In the genomic region with DNA sequence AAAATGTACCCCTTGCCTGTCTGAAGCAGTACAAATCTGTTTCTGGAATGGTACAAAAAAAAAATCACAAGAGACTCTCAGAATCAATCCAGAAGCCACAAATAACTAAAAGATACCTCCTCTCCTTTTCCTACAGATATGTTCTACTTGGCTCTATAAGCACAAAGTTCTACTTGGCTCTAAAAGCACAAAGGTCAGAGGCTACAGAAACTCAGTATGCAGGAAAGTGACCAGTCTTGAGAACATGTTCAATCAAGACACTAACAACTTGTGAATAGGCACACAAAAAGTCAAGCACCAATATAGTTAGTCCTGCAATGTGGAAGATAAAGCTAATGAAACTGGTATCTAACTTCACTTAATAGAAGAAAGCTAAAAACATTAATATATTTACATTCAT, we compare ENCODE assay signal across 3 cellular contexts.
TF ChIP-seq lines count a peak whose summit lies in the region.

No MANE protein-coding gene starts in this region.

TF ChIP-seq in SK-N-SH, 30 proteins besides CTCF, POLR2A, EP300 and RAD21:
- TF ChIP-seq FOXJ3 (CRISPR knock-in tag; IDR thresholded peaks at IDR 0.05) (no peak), GABPA (IDR thresholded peaks at IDR 0.05; ENCODE audit: low read depth) (no peak), SMC3 (IDR thresholded peaks at IDR 0.05; ENCODE audit: low read depth, low read length) (no peak), ELF1 (IDR thresholded peaks at IDR 0.05) (no peak), GATA2 (CRISPR knock-in tag; IDR thresholded peaks at IDR 0.05) (no peak)
- TF ChIP-seq, protein P1, sequence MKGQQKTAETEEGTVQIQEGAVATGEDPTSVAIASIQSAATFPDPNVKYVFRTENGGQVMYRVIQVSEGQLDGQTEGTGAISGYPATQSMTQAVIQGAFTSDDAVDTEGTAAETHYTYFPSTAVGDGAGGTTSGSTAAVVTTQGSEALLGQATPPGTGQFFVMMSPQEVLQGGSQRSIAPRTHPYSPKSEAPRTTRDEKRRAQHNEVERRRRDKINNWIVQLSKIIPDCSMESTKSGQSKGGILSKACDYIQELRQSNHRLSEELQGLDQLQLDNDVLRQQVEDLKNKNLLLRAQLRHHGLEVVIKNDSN (IDR thresholded peaks at IDR 0.05; ENCODE audit: borderline replicate concordance, low read depth): no peak
- TF ChIP-seq, protein P2, sequence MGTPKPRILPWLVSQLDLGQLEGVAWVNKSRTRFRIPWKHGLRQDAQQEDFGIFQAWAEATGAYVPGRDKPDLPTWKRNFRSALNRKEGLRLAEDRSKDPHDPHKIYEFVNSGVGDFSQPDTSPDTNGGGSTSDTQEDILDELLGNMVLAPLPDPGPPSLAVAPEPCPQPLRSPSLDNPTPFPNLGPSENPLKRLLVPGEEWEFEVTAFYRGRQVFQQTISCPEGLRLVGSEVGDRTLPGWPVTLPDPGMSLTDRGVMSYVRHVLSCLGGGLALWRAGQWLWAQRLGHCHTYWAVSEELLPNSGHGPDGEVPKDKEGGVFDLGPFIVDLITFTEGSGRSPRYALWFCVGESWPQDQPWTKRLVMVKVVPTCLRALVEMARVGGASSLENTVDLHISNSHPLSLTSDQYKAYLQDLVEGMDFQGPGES (IDR thresholded peaks at IDR 0.05; ENCODE audit: low read depth, low read length): no peak
- TF ChIP-seq, protein P3, sequence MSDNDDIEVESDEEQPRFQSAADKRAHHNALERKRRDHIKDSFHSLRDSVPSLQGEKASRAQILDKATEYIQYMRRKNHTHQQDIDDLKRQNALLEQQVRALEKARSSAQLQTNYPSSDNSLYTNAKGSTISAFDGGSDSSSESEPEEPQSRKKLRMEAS (IDR thresholded peaks at IDR 0.05; ENCODE audit: low read depth): no peak
- TF ChIP-seq, protein P4, sequence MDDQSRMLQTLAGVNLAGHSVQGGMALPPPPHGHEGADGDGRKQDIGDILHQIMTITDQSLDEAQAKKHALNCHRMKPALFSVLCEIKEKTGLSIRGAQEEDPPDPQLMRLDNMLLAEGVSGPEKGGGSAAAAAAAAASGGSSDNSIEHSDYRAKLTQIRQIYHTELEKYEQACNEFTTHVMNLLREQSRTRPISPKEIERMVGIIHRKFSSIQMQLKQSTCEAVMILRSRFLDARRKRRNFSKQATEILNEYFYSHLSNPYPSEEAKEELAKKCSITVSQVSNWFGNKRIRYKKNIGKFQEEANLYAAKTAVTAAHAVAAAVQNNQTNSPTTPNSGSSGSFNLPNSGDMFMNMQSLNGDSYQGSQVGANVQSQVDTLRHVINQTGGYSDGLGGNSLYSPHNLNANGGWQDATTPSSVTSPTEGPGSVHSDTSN (IDR thresholded peaks at IDR 0.05): no peak
- TF ChIP-seq, protein P5, sequence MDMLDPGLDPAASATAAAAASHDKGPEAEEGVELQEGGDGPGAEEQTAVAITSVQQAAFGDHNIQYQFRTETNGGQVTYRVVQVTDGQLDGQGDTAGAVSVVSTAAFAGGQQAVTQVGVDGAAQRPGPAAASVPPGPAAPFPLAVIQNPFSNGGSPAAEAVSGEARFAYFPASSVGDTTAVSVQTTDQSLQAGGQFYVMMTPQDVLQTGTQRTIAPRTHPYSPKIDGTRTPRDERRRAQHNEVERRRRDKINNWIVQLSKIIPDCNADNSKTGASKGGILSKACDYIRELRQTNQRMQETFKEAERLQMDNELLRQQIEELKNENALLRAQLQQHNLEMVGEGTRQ (IDR thresholded peaks at IDR 0.05; ENCODE audit: borderline replicate concordance, low read depth, low read length): no peak

TF ChIP-seq in SK-N-SH treated with all-trans-retinoic acid at 6 μM for 48 hours, 23 proteins besides CTCF, POLR2A, EP300 and RAD21:
- TF ChIP-seq BACH2 (CRISPR knock-in tag; IDR thresholded peaks at IDR 0.05; ENCODE audit: borderline replicate concordance) (no peak), RARB (CRISPR knock-in tag; IDR thresholded peaks at IDR 0.05) (no peak), ZFP3 (CRISPR knock-in tag; IDR thresholded peaks at IDR 0.05) (no peak), GLIS3 (CRISPR knock-in tag; IDR thresholded peaks at IDR 0.05) (no peak), ZNF565 (CRISPR knock-in tag; conservative IDR thresholded peaks at IDR 0.05; ENCODE audit: low read depth) (no peak), ESRRG (CRISPR knock-in tag; IDR thresholded peaks at IDR 0.05) (no peak), ZC3H10 (CRISPR knock-in tag; IDR thresholded peaks at IDR 0.05) (no peak), ISL1 (CRISPR knock-in tag; IDR thresholded peaks at IDR 0.05) (no peak), ZFP30 (CRISPR knock-in tag; IDR thresholded peaks at IDR 0.05) (no peak), OSR1 (CRISPR knock-in tag; IDR thresholded peaks at IDR 0.05) (no peak)
- TF ChIP-seq, protein P6, sequence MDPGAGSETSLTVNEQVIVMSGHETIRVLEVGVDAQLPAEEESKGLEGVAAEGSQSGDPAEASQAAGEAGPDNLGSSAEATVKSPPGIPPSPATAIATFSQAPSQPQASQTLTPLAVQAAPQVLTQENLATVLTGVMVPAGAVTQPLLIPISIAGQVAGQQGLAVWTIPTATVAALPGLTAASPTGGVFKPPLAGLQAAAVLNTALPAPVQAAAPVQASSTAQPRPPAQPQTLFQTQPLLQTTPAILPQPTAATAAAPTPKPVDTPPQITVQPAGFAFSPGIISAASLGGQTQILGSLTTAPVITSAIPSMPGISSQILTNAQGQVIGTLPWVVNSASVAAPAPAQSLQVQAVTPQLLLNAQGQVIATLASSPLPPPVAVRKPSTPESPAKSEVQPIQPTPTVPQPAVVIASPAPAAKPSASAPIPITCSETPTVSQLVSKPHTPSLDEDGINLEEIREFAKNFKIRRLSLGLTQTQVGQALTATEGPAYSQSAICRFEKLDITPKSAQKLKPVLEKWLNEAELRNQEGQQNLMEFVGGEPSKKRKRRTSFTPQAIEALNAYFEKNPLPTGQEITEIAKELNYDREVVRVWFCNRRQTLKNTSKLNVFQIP (CRISPR knock-in tag; IDR thresholded peaks at IDR 0.05; ENCODE audit: borderline replicate concordance, low read depth): no peak
- TF ChIP-seq, protein P7, sequence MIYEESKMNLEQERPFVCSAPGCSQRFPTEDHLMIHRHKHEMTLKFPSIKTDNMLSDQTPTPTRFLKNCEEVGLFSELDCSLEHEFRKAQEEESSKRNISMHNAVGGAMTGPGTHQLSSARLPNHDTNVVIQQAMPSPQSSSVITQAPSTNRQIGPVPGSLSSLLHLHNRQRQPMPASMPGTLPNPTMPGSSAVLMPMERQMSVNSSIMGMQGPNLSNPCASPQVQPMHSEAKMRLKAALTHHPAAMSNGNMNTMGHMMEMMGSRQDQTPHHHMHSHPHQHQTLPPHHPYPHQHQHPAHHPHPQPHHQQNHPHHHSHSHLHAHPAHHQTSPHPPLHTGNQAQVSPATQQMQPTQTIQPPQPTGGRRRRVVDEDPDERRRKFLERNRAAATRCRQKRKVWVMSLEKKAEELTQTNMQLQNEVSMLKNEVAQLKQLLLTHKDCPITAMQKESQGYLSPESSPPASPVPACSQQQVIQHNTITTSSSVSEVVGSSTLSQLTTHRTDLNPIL (CRISPR knock-in tag; IDR thresholded peaks at IDR 0.05; ENCODE audit: low read depth): no peak
- TF ChIP-seq, protein P8, sequence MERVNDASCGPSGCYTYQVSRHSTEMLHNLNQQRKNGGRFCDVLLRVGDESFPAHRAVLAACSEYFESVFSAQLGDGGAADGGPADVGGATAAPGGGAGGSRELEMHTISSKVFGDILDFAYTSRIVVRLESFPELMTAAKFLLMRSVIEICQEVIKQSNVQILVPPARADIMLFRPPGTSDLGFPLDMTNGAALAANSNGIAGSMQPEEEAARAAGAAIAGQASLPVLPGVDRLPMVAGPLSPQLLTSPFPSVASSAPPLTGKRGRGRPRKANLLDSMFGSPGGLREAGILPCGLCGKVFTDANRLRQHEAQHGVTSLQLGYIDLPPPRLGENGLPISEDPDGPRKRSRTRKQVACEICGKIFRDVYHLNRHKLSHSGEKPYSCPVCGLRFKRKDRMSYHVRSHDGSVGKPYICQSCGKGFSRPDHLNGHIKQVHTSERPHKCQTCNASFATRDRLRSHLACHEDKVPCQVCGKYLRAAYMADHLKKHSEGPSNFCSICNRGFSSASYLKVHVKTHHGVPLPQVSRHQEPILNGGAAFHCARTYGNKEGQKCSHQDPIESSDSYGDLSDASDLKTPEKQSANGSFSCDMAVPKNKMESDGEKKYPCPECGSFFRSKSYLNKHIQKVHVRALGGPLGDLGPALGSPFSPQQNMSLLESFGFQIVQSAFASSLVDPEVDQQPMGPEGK (CRISPR knock-in tag; IDR thresholded peaks at IDR 0.05; ENCODE audit: borderline replicate concordance): no peak

TF ChIP-seq in IMR-90, 13 proteins besides CTCF, POLR2A, EP300 and RAD21:
- no peak for TF ChIP-seq MAFK (IDR thresholded peaks at IDR 0.05; ENCODE audit: low read depth, low read length)
